Comparison of ENCODE assay signal across 10 cellular contexts in the genomic region with DNA sequence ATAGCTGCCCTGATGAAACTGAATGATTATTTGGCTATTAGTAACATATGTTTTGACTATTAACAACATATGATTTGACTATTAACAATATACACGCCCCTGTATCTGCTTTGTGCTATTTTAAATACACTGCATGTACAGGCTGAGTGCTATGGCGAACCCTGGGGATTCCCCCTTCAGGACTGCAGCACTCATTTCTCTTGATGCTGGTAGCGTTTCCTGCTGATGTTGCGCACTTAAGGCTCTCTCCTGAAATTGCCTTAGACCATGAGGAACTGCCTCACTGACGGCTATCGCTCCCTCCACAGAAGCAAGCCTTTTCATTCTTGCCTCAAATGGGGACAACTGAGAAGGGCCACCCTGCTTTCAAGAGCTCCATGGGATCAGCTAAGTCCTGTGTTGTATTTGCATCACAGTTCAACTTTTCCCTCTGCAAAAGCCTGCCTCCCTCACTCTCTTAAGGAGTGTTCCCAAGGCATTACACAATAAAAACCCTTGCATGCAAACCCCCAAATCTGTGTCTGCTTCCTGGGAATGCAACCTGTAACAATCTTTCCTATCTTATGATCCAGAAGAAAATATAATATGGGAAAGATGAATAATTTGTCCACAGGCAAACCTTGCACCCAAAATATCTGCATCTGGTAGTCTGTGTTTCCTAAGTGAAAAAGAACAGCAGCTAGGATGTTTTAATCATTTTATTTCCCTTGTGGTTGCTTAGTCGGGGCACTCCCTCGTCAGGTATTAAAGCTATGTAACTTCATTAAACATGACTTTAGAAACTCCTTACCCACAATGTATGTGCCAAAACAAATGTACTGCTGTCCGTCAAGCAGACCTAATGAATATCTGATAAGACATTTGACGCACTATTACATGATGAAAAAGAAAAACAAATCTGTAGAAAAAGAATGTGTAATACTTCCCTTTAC.
A peak's percentile ranks its signal among the peaks of the same experiment; 100 is the strongest.
DNase-seq lines count a peak whose midpoint lies in the region; ATAC-seq and TF ChIP-seq lines count a peak whose summit lies in the region.
"Had no signal": no experiment of that assay in that cellular context is flagged by ENCODE, and none has a peak within 500 bp of the region (broad histone marks: within the 10 kb centered on the region; RNA-seq: fewer than 3 reads in every experiment).

No MANE protein-coding gene starts in this region.

- H3K27ac ChIP-seq in foreskin keratinocyte (no peak overlapping the region), spleen (peak overlapping the region in 1 of 8 donors; percentile 1)

- ATAC-seq in GM21825 (IDR thresholded peaks at IDR 0.05; ENCODE audit: unreplicated experiment) (peak; percentile 83), foreskin keratinocyte (peak; percentile 91)

- TF ChIP-seq CTCF in BJ (IDR thresholded peaks at IDR 0.05; ENCODE audit: insufficient read depth, low read depth, low read length) (no peak), foreskin keratinocyte (conservative IDR thresholded peaks at IDR 0.05) (no peak), spleen (IDR thresholded peaks at IDR 0.05 in 8 of 11, conservative IDR thresholded peaks at IDR 0.05 in 3 of 11) (no peak)

- H3K36me3 ChIP-seq in BJ (ENCODE audit: control insufficient read depth, insufficient read depth, low read length), result no peaks in the 10 kb centered on the region
- H3K36me3 ChIP-seq in spleen, result no peaks in the 10 kb centered on the region

- intact Hi-C loops in spleen (cut with DNase I; ENCODE audit: low total_unique reads), result no loop called here

- H3K4me1 ChIP-seq in foreskin keratinocyte (peaks cover 28% of the 10 kb centered on the region), spleen (no peaks in the 10 kb centered on the region)

- DNase-seq in BJ (ENCODE audit: low read depth), result peak; percentile 24
- peak; percentile 76 for DNase-seq in NCI-H226
- peak; percentile 64 to 77 for DNase-seq in foreskin keratinocyte
- DNase-seq in spleen, result no peak
- DNase-seq in T-helper 2 cell, result no peak
- no peak for DNase-seq in SHP77 treated with DMSO at 0.1 percent for 48 hours (lab: John Stamatoyannopoulos, UW)
- DNase-seq in putamen (ENCODE audit: low spot score), result no peak
- DNase-seq: activated CD4-positive, alpha-beta T cell treated with anti-CD3 and anti-CD28 coated beads for 1 hour; NCI-H1092 treated with DMSO at 0.1 percent for 48 hours had no signal

- no peak for TF ChIP-seq POLR2A in spleen (IDR thresholded peaks at IDR 0.05)

- WGBS in spleen, 5 donors, result 40 to 67% (median 53%) methylated on average over 10 of the region's 10 CpGs

- CTCF ChIA-PET in BJ (lab: Yijun Ruan, JAX), result interaction anchor here (0.7 to 1.5 kb wide), 2 partner anchors 11 to 49 kb away, joined by 3 read pairs; no protein-coding TSS in a partner anchor

- no peaks in the 10 kb centered on the region for H3K9me3 ChIP-seq in spleen

- H3K27me3 ChIP-seq in BJ (ENCODE audit: control insufficient read depth, insufficient read depth, low read length), result no peaks in the 10 kb centered on the region
- no peaks in the 10 kb centered on the region for H3K27me3 ChIP-seq in foreskin keratinocyte
- no peaks in the 10 kb centered on the region for H3K27me3 ChIP-seq in spleen (replicated peaks in 1 of 7)

- POLR2A ChIA-PET in BJ (lab: Charles Lee), result no interaction called here

- H3K4me3 ChIP-seq in BJ (ENCODE audit: low read depth, low read length) (no peak overlapping the region), spleen (no peak overlapping the region)

Comparison
In these comparisons a context has a peak if more than half of its experiments do, and no peak if none do; other contexts are left out.
1. DNase-seq: peak in BJ (single experiment), NCI-H226 (single experiment) and foreskin keratinocyte (2 of 2); none in spleen (single experiment), T-helper 2 cell (0 of 5), SHP77 treated with DMSO at 0.1 percent for 48 hours (single experiment) and putamen (single experiment).